In the genomic region with DNA sequence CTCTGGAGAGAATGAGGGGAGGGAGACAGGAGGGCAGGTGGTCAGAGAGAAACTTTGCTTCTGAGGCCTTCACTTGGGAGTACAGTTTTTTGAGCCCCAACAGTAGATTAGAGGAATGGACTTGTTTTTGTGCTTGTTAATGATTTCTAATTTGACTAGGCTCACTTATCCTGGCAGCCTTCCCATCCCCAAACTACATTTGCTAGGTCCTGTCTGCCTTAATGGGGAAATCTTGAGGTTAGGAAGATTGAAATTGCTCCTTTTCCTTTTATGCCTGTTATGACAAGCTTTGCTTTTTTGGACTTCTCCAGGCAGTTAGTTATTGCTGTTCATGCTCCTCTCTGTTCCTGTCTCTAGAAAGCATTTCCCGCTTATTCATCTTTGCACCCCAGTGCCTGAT, we compare ENCODE assay signal across 2 cellular contexts.
TF ChIP-seq lines count a peak whose summit lies in the region.

No MANE protein-coding gene starts in this region.

TF ChIP-seq in H1, 55 proteins besides CTCF, POLR2A, EP300 and RAD21:
- no peak for TF ChIP-seq SP4 (IDR thresholded peaks at IDR 0.05; ENCODE audit: low read length)
- TF ChIP-seq HDAC6 (IDR thresholded peaks at IDR 0.05; ENCODE audit: low read depth, low read length) = no peak
- TF ChIP-seq GABPA (IDR thresholded peaks at IDR 0.05; ENCODE audit: borderline replicate concordance, insufficient read depth, low read length) = no peak
TF ChIP-seq in H1: peak in this region for 0.

TF ChIP-seq in SK-N-SH treated with all-trans-retinoic acid at 6 μM for 48 hours, 23 proteins besides CTCF, POLR2A, EP300 and RAD21:
- no peak for TF ChIP-seq ZNF8 (CRISPR knock-in tag; IDR thresholded peaks at IDR 0.05)
